In genomic region chr11:64787526-64788320, GRCh38 we compare ENCODE assay signal across 8 cellular contexts. TPM values are rescaled to one million over a fixed set of nuclear protein-coding genes. Genes with fewer than 3 reads are reported as not detected.
DNase-seq lines count a peak whose midpoint lies in the region; ATAC-seq and TF ChIP-seq lines count a peak whose summit lies in the region.

No MANE protein-coding gene starts in this region.

- H3K56ac ChIP-seq in IMR-90 (ENCODE audit: extremely low read depth, insufficient read depth, low read length), result no peak overlapping the region

- in situ Hi-C loops in IMR-90 (cut with MboI; ENCODE audit: low sequenced_read_pairs), result no loop called here

- H4K8ac ChIP-seq in IMR-90 (ENCODE audit: low read depth in 2 of 2, low read length in 2 of 2), result no peak overlapping the region

- H2AFZ ChIP-seq in IMR-90 (replicated peaks; ENCODE audit: low read length, poor library complexity), result peak overlapping the region; percentile 12

- POLR2A ChIA-PET in IMR-90 (lab: Charles Lee; ENCODE audit: unreplicated experiment), result no interaction called here

- H3K9me1 ChIP-seq in IMR-90 (ENCODE audit: insufficient read depth, low read length), result no peaks in the 10 kb centered on the region

- TF ChIP-seq CTCF in IMR-90 (conservative IDR thresholded peaks at IDR 0.05; ENCODE audit: low read depth, low read length) (peak; percentile 64), WERI-Rb-1 (IDR thresholded peaks at IDR 0.05; ENCODE audit: low read depth, low read length) (peak; percentile 93), dorsolateral prefrontal cortex (IDR thresholded peaks at IDR 0.05 in 54 of 56, conservative IDR thresholded peaks at IDR 0.05 in 2 of 56; ENCODE audit: low read depth in 1 of 56, partially characterized antibody in 56 of 56) (peak; percentile 26 to 80 (median 62)), stomach (IDR thresholded peaks at IDR 0.05) (peak in 5 of 7 experiments; percentile 41 to 69 (median 62))

- no peak overlapping the region for H2BK5ac ChIP-seq in IMR-90 (ENCODE audit: low read depth, low read length, poor library complexity, severe bottlenecking)

- CTCF ChIA-PET in IMR-90 (lab: Yijun Ruan, JAX), result interaction anchor here (0.6 to 1.0 kb wide), 3 partner anchors 9 to 603 kb away, joined by 3 to 4 read pairs (median 3); partner anchors contain the start of gene SF1

- H3K18ac ChIP-seq in IMR-90 (ENCODE audit: low read depth, low read length), result no peak overlapping the region

- no peak overlapping the region; the same call in 1 of the 2 replicates for H3K4ac ChIP-seq in IMR-90 (ENCODE audit: low read depth, low read length)

- H4K5ac ChIP-seq in IMR-90 (ENCODE audit: low read depth, low read length), result no peak overlapping the region

- no peak overlapping the region for H3K4me3 ChIP-seq in IMR-90 (ENCODE audit: insufficient read depth, low read depth, low read length)
- H3K4me3 ChIP-seq in WERI-Rb-1 (ENCODE audit: low read depth, low read length), result no peak overlapping the region
- no peak overlapping the region for H3K4me3 ChIP-seq in dorsolateral prefrontal cortex
- no peak overlapping the region for H3K4me3 ChIP-seq in stomach

- H3K27me3 ChIP-seq in IMR-90 (ENCODE audit: control insufficient read depth, insufficient read depth, low read length) (no peaks in the 10 kb centered on the region), WERI-Rb-1 (ENCODE audit: insufficient read depth, low read depth, severe bottlenecking) (no peaks in the 10 kb centered on the region), dorsolateral prefrontal cortex (no peaks in the 10 kb centered on the region), stomach (no peaks in the 10 kb centered on the region)

- no peak overlapping the region for H3K14ac ChIP-seq in IMR-90 (replicated peaks; ENCODE audit: low read depth, low read length)

- no peak overlapping the region for H2BK120ac ChIP-seq in IMR-90 (ENCODE audit: low read depth, low read length)

- ATAC-seq in IMR-90 (ENCODE audit: low read depth), result peak; percentile 89
- ATAC-seq in GM18511 (IDR thresholded peaks at IDR 0.05; ENCODE audit: unreplicated experiment), result no peak
- no peak for ATAC-seq in GM18858 (IDR thresholded peaks at IDR 0.05; ENCODE audit: unreplicated experiment)

- no peak overlapping the region for H4K91ac ChIP-seq in IMR-90 (ENCODE audit: insufficient read depth, low read depth, low read length)

- H2AK9ac ChIP-seq in IMR-90 (replicated peaks; ENCODE audit: low read depth, low read length, poor library complexity), result peak overlapping the region; percentile 38

- BruUV-seq in IMR-90 (replicated peaks; lab: Mats Ljungman, UMichigan), result no TSS peak

- H3K9me3 ChIP-seq in IMR-90 (ENCODE audit: control insufficient read depth, insufficient read depth, low read length) (no peaks in the 10 kb centered on the region), WERI-Rb-1 (ENCODE audit: severe bottlenecking) (no peaks in the 10 kb centered on the region), stomach (no peaks in the 10 kb centered on the region)

- no peak overlapping the region for H2AK5ac ChIP-seq in IMR-90 (ENCODE audit: low read depth, low read length)

- H2BK20ac ChIP-seq in IMR-90 (ENCODE audit: low read depth, low read length), result no peak overlapping the region

- DNase-seq in COLO829 (ENCODE audit: low spot score) (peak; percentile 50), IMR-90 (peak; percentile 33), WERI-Rb-1 (peak; percentile 76), dorsolateral prefrontal cortex (peak in 5 of 10 donors; percentile 43 to 57 (median 44)), lung microvascular endothelial cell (ENCODE audit: low read depth in 2 of 2) (peak; percentile 71 to 77), stomach (peak; percentile 78)

- WGBS in IMR-90 (ENCODE audit: extremely low coverage in 2 of 2, insufficient read length in 1 of 2), 2 experiments, result 8% methylated on average over 2 of the region's 15 CpGs; no CpG with 5 or more reads in 1 of the 2 experiments
- 40 to 42% (median 42%) methylated on average over 15 of the region's 15 CpGs for WGBS in stomach, 5 donors

- H3K4me1 ChIP-seq in IMR-90 (ENCODE audit: control insufficient read depth, insufficient read depth, low read length), result no peaks in the 10 kb centered on the region
- H3K4me1 ChIP-seq in stomach, result peaks cover 0 to 10% (median 0%) of the 10 kb centered on the region in 4 donors

- TF ChIP-seq POLR2A in IMR-90 (IDR thresholded peaks at IDR 0.05; ENCODE audit: low read depth, low read length) (no peak), stomach (IDR thresholded peaks at IDR 0.05) (no peak)

- dilution Hi-C loops in IMR-90 (cut with HindIII; ENCODE audit: low sequenced_read_pairs, unreplicated experiment), result no loop called here

- H3K23ac ChIP-seq in IMR-90 (ENCODE audit: low read depth, low read length), result no peak overlapping the region

- H3K4me2 ChIP-seq in IMR-90 (ENCODE audit: low read depth, low read length), result no peak overlapping the region

- H3K79me1 ChIP-seq in IMR-90 (ENCODE audit: low read depth in 1 of 2, low read length in 2 of 2), result no peaks in the 10 kb centered on the region

- no peak overlapping the region for H3K27ac ChIP-seq in IMR-90 (ENCODE audit: insufficient read depth, low read length)
- no peak overlapping the region for H3K27ac ChIP-seq in WERI-Rb-1
- peak overlapping the region in 12 of 59 donors; percentile 3 to 52 (median 31) for H3K27ac ChIP-seq in dorsolateral prefrontal cortex
- peak overlapping the region in 1 of 5 donors; percentile 6 for H3K27ac ChIP-seq in stomach

- peaks cover 17% of the 10 kb centered on the region for H3K36me3 ChIP-seq in IMR-90 (ENCODE audit: control insufficient read depth, insufficient read depth, low read length)
- H3K36me3 ChIP-seq in WERI-Rb-1, result peaks cover 8% of the 10 kb centered on the region
- peaks cover 10 to 48% (median 44%) of the 10 kb centered on the region in 4 donors for H3K36me3 ChIP-seq in stomach

- TF ChIP-seq RAD21 in IMR-90 (IDR thresholded peaks at IDR 0.05; ENCODE audit: low read length), result peak; percentile 69

- no peak overlapping the region for H2BK15ac ChIP-seq in IMR-90 (ENCODE audit: low read depth, low read length)

- H3K9ac ChIP-seq in IMR-90 (ENCODE audit: low read depth, low read length), result no peak overlapping the region

- no peaks in the 10 kb centered on the region for H4K20me1 ChIP-seq in IMR-90 (ENCODE audit: insufficient read depth, low read length)

- TF ChIP-seq EP300 in stomach (IDR thresholded peaks at IDR 0.05), result no peak

- intact Hi-C loops in IMR-90 (cut with micrococcal nuclease), result loop anchor here (2.0 kb wide), 1 partner anchor 227 kb away; the partner anchor contains the start of gene ARL2
- intact Hi-C loops in dorsolateral prefrontal cortex (cut with DNase I), result no loop called here
- intact Hi-C loops in stomach (cut with DNase I; ENCODE audit: low total_unique reads), result no loop called here

TF ChIP-seq in IMR-90, 13 proteins besides CTCF, POLR2A, EP300 and RAD21 (continues in another document):
- TF ChIP-seq USF2 (IDR thresholded peaks at IDR 0.05; ENCODE audit: low read depth, low read length), result no peak

RNA-seq across cellular contexts. Expression of gene SF1, which starts 9.4 kb away (rescaled TPM):
- total RNA-seq in IMR-90 (2012; rRNA removed) (56.8 and 76.1 TPM in 2 replicates), dorsolateral prefrontal cortex (100 to 1,000 TPM; 198 to 357 (median 281) TPM), lung microvascular endothelial cell (43.6 and 63.7 TPM in 2 replicates), stomach (100 to 1,000 TPM; 235 to 341 (median 279) TPM)
- polyA plus RNA-seq in IMR-90 (2012; rRNA removed) (75.0 and 88.0 TPM in 2 replicates), stomach (10 to 100 TPM; 57.5 to 72.1 (median 63.4) TPM)
- 103 and 112 TPM in 2 replicates for polyA plus RNA-seq in IMR-90 (2012; cell fraction: cytosol; rRNA removed)
- polyA plus RNA-seq in IMR-90 (2012; cell fraction: nucleus; rRNA removed; ENCODE audit: low replicate concordance), result 263 and 388 TPM in 2 replicates

RNA-seq across cellular contexts. Expression of gene MAP4K2, which starts 15.3 kb away (rescaled TPM):
- total RNA-seq in IMR-90 (2012; rRNA removed) (9.2 and 11.7 TPM in 2 replicates), dorsolateral prefrontal cortex (10 to 100 TPM; 26.4 to 59.7 (median 38.5) TPM), lung microvascular endothelial cell (34.9 and 51.0 TPM in 2 replicates), stomach (10 to 100 TPM in 2 of 5 donors, 1 to 10 TPM in 3; 2.3 to 66.9 (median 9.0) TPM)
- polyA plus RNA-seq in IMR-90 (2012; rRNA removed) (16.6 and 22.2 TPM in 2 replicates), stomach (10 to 100 TPM; 13.0 to 20.9 (median 13.8) TPM)
- 18.8 and 24.1 TPM in 2 replicates for polyA plus RNA-seq in IMR-90 (2012; cell fraction: cytosol; rRNA removed)
- polyA plus RNA-seq in IMR-90 (2012; cell fraction: nucleus; rRNA removed; ENCODE audit: low replicate concordance), result 41.7 and 95.5 TPM in 2 replicates

RNA-seq across cellular contexts. Expression of gene MEN1, which starts 22.6 kb away (rescaled TPM):
- total RNA-seq in IMR-90 (2012; rRNA removed) (8.8 and 9.4 TPM in 2 replicates), dorsolateral prefrontal cortex (10 to 100 TPM; 21.1 to 40.5 (median 28.6) TPM), lung microvascular endothelial cell (10.5 and 12.5 TPM in 2 replicates), stomach (10 to 100 TPM in 4 of 5 donors, 1 to 10 TPM in 1; 9.4 to 62.5 (median 16.9) TPM)
- polyA plus RNA-seq in IMR-90 (2012; rRNA removed) (35.7 and 44.7 TPM in 2 replicates), stomach (10 to 100 TPM; 12.9 to 16.4 (median 13.6) TPM)
- 18.9 and 33.6 TPM in 2 replicates for polyA plus RNA-seq in IMR-90 (2012; cell fraction: cytosol; rRNA removed)
- polyA plus RNA-seq in IMR-90 (2012; cell fraction: nucleus; rRNA removed; ENCODE audit: low replicate concordance), result 65.7 and 129 TPM in 2 replicates

RNA-seq across cellular contexts. Expression of gene PYGM, which starts 27.9 kb away (rescaled TPM):
- under 0.01 and 0.18 TPM in 2 replicates for total RNA-seq in IMR-90 (2012; rRNA removed)
- 0.21 and 0.46 TPM in 2 replicates for polyA plus RNA-seq in IMR-90 (2012; rRNA removed)
- 0.08 and 0.31 TPM in 2 replicates for polyA plus RNA-seq in IMR-90 (2012; cell fraction: cytosol; rRNA removed)
- 0.58 and 0.64 TPM in 2 replicates for polyA plus RNA-seq in IMR-90 (2012; cell fraction: nucleus; rRNA removed; ENCODE audit: low replicate concordance)
- total RNA-seq in dorsolateral prefrontal cortex, result 10 to 100 TPM in 111 of 120 experiments, 1 to 10 TPM in 9; 4.6 to 94.1 (median 19.4) TPM
- total RNA-seq in lung microvascular endothelial cell, result under 0.01 and 0.20 TPM in 2 replicates
- total RNA-seq in stomach, result 1 to 10 TPM in 2 of 5 donors, under 1 TPM in 2, not detected in 1; 0.58 to 2.0 (median 1.4) TPM
- 1 to 10 TPM in 2 of 3 donors, under 1 TPM in 1; 0.37 to 3.5 (median 3.1) TPM for polyA plus RNA-seq in stomach

RNA-seq across cellular contexts. Expression of gene RASGRP2, which starts 43.8 kb away (rescaled TPM):
- total RNA-seq in IMR-90 (2012; rRNA removed), result not detected in 2 replicates
- 0.82 and 1.2 TPM in 2 replicates for polyA plus RNA-seq in IMR-90 (2012; rRNA removed)
- polyA plus RNA-seq in IMR-90 (2012; cell fraction: cytosol; rRNA removed), result 0.93 TPM in 1 of 2 replicates, not detected in the other
- 1.2 and 1.9 TPM in 2 replicates for polyA plus RNA-seq in IMR-90 (2012; cell fraction: nucleus; rRNA removed; ENCODE audit: low replicate concordance)
- total RNA-seq in dorsolateral prefrontal cortex, result 10 to 100 TPM; 15.2 to 58.6 (median 32.8) TPM
- total RNA-seq in lung microvascular endothelial cell, result 1.3 and 4.4 TPM in 2 replicates
- total RNA-seq in stomach, result 10 to 100 TPM in 3 of 5 donors, 1 to 10 TPM in 2; 5.3 to 60.8 (median 13.4) TPM
- 10 to 100 TPM in 1 of 3 donors, 1 to 10 TPM in 2; 7.2 to 20.6 (median 8.2) TPM for polyA plus RNA-seq in stomach
